ENCODE assay signal across 7 cellular contexts in genomic region chr10:100878291-100878910, GRCh38. TPM values are rescaled to one million over a fixed set of nuclear protein-coding genes. Genes with fewer than 3 reads are reported as not detected.
DNase-seq lines count a peak whose midpoint lies in the region; ATAC-seq, FAIRE-seq and TF ChIP-seq lines count a peak whose summit lies in the region.

No MANE protein-coding gene starts in this region.

- H3K36me3 ChIP-seq in DND-41 (ENCODE audit: insufficient read depth, low read length) = no peaks in the 10 kb centered on the region
- H3K36me3 ChIP-seq in body of pancreas (replicated peaks in 1 of 2; ENCODE audit: insufficient read depth in 1 of 2, low read depth in 2 of 2) = no peaks in the 10 kb centered on the region

- no peaks in the 10 kb centered on the region for H3K27me3 ChIP-seq in DND-41 (ENCODE audit: insufficient read depth, low read length, poor library complexity)
- H3K27me3 ChIP-seq in body of pancreas = no peaks in the 10 kb centered on the region

- H3K4me3 ChIP-seq in DND-41 (ENCODE audit: low read depth in 1 of 2, low read length in 2 of 2) = no peak overlapping the region
- no peak overlapping the region for H3K4me3 ChIP-seq in body of pancreas

- peak overlapping the region; percentile 20; the same call in 1 of the 2 replicates for H2AFZ ChIP-seq in DND-41 (ENCODE audit: low read depth, low read length)

- H3K27ac ChIP-seq in DND-41 (ENCODE audit: low read length) (no peak overlapping the region), body of pancreas (no peak overlapping the region)

- ATAC-seq in DND-41 (ENCODE audit: insufficient read depth, low read depth) = peak; percentile 90
- peak; percentile 74 for ATAC-seq in body of pancreas
- no peak for ATAC-seq in GM21576 (IDR thresholded peaks at IDR 0.05; ENCODE audit: unreplicated experiment)

- intact Hi-C loops in body of pancreas (cut with DNase I) = loop anchor here (10.0 kb wide), 1 partner anchor 314 kb away; no protein-coding TSS in a partner anchor

- TF ChIP-seq CTCF in DND-41 (IDR thresholded peaks at IDR 0.05; ENCODE audit: borderline replicate concordance, extremely low read depth, low read length, poor library complexity, severe bottlenecking) (peak; percentile 73), body of pancreas (IDR thresholded peaks at IDR 0.05) (peak in 6 of 7 experiments; percentile 26 to 60 (median 54))

- no peaks in the 10 kb centered on the region for H3K9me3 ChIP-seq in DND-41 (ENCODE audit: insufficient read depth, low read length, severe bottlenecking)
- no peaks in the 10 kb centered on the region for H3K9me3 ChIP-seq in body of pancreas

- FAIRE-seq in islet of Langerhans (lab: Jason Lieb, UNC) = peak; percentile 62

- no peaks in the 10 kb centered on the region for H4K20me1 ChIP-seq in DND-41 (ENCODE audit: insufficient read depth, low read length)

- 6 to 8% methylated on average over 4 to 5 of the region's 5 CpGs for WGBS in body of pancreas, 2 donors

- H3K4me2 ChIP-seq in DND-41 (ENCODE audit: insufficient read depth, low read length) = no peak overlapping the region

- peak; percentile 67 for DNase-seq in DND-41
- DNase-seq in HPDE6-E6E7 (ENCODE audit: extremely low spot score) = peak; percentile 76
- peak; percentile 82 for DNase-seq in OCI-M1 (lab: John Stamatoyannopoulos, UW)
- peak; percentile 37 to 48 (median 46) for DNase-seq in body of pancreas
- peak; percentile 30 for DNase-seq in stimulated activated CD4-positive, alpha-beta T cell treated with anti-CD3 and anti-CD28 coated beads, Interleukin-4, amount 100 ng/mL, for 24 hours

- H3K79me2 ChIP-seq in DND-41 (ENCODE audit: insufficient read depth, low read length) = no peaks in the 10 kb centered on the region

- H3K4me1 ChIP-seq in DND-41 (ENCODE audit: insufficient read depth, low read length) (peaks cover 8% of the 10 kb centered on the region), body of pancreas (no peaks in the 10 kb centered on the region)

- no peak overlapping the region for H3K9ac ChIP-seq in DND-41 (ENCODE audit: low read depth, low read length)

- TF ChIP-seq POLR2A in body of pancreas (IDR thresholded peaks at IDR 0.05) = no peak

RNA-seq across cellular contexts. Expression of gene SLF2, which starts 34.4 kb away (rescaled TPM):
- total RNA-seq in body of pancreas = 10 to 100 TPM; 16.2 to 26.7 TPM

Comparison
In these comparisons a context has a peak if more than half of its experiments do, and no peak if none do; other contexts are left out.
1. DNase-seq: peak in every context shown above with its lines; median percentile 82 in OCI-M1; 76 in HPDE6-E6E7; 67 in DND-41; 46 in body of pancreas; 30 in stimulated activated CD4-positive, alpha-beta T cell treated with anti-CD3 and anti-CD28 coated beads, Interleukin-4, amount 100 ng/mL, for 24 hours.